ENCODE assay signal across 13 cellular contexts in genomic region chr15:53384417-53384816, GRCh38.
DNase-seq lines count a peak whose midpoint lies in the region; ATAC-seq and TF ChIP-seq lines count a peak whose summit lies in the region.
"Had no signal": no experiment of that assay in that cellular context is flagged by ENCODE, and none has a peak within 500 bp of the region (broad histone marks: within the 10 kb centered on the region; RNA-seq: fewer than 3 reads in every experiment).

No MANE protein-coding gene starts in this region.

- no peaks in the 10 kb centered on the region for H3K9me3 Mint-ChIP-seq in Calu3 (ENCODE audit: low read depth, unreplicated experiment)
- H3K9me3 Mint-ChIP-seq in activated T-helper 17 cell treated with anti-CD3 and anti-CD28 coated beads, Interleukin-2, amount 50 U/mL, for 72 hours, result peaks cover 3% of the 10 kb centered on the region
- H3K9me3 Mint-ChIP-seq: activated T-cell treated with anti-CD3 and anti-CD28 coated beads, Interleukin-2, amount 50 U/mL, for 72 hours had no signal

- no peak overlapping the region for H3K9ac ChIP-seq in HCT116 (ENCODE audit: low read length)

- ATAC-seq in HCT116 (peak; percentile 74), RWPE2 (ENCODE audit: low read depth) (0 out of 3 replicates have a peak, but pooled peaks have one; percentile 27), left colon (peak; percentile 83), GM18511 (IDR thresholded peaks at IDR 0.05; ENCODE audit: unreplicated experiment) (no peak)
- ATAC-seq in activated T-helper 17 cell treated with anti-CD3 and anti-CD28 coated beads, Interleukin-2, amount 50 U/mL, for 72 hours (replicated peaks), result no peak
- ATAC-seq: activated T-cell treated with anti-CD3 and anti-CD28 coated beads, Interleukin-2, amount 50 U/mL, for 72 hours had no signal

- no peaks in the 10 kb centered on the region for H3K9me3 ChIP-seq in HCT116 (ENCODE audit: control insufficient read depth in 1 of 2, insufficient read depth in 1 of 2, low read depth in 1 of 2, low read length in 2 of 2)
- H3K9me3 ChIP-seq in RWPE2 (ENCODE audit: severe bottlenecking), result no peaks in the 10 kb centered on the region

- peak; percentile 30; the same call in 1 of the 2 replicates for TF ChIP-seq RAD21 in HCT116 (IDR thresholded peaks at IDR 0.05; ENCODE audit: low read depth)

- H3K36me3 ChIP-seq in HCT116 (ENCODE audit: control insufficient read depth in 1 of 2, insufficient read depth in 2 of 2, low read length in 2 of 2), result no peaks in the 10 kb centered on the region
- no peaks in the 10 kb centered on the region for H3K36me3 ChIP-seq in RWPE2 (ENCODE audit: low read depth)

- H4K20me1 ChIP-seq in HCT116 (ENCODE audit: insufficient read depth), result no peaks in the 10 kb centered on the region

- BruUV-seq in Calu3 (replicated peaks; lab: Mats Ljungman, UMichigan) (no TSS peak), HCT116 (replicated peaks; lab: Mats Ljungman, UMichigan) (no TSS peak)

- H3K27ac ChIP-seq in HCT116 (ENCODE audit: low read depth, low read length) (no peak overlapping the region), RWPE2 (ENCODE audit: poor library complexity, severe bottlenecking) (no peak overlapping the region), coronary artery (no peak overlapping the region)

- peaks cover 10% of the 10 kb centered on the region for H3K4me1 Mint-ChIP-seq in Calu3 (ENCODE audit: low read depth, unreplicated experiment)
- no peaks in the 10 kb centered on the region for H3K4me1 Mint-ChIP-seq in activated T-helper 17 cell treated with anti-CD3 and anti-CD28 coated beads, Interleukin-2, amount 50 U/mL, for 72 hours

- no peaks in the 10 kb centered on the region for H3K27me3 Mint-ChIP-seq in Calu3 (ENCODE audit: unreplicated experiment)
- H3K27me3 Mint-ChIP-seq in activated T-helper 17 cell treated with anti-CD3 and anti-CD28 coated beads, Interleukin-2, amount 50 U/mL, for 72 hours, result peaks cover 6% of the 10 kb centered on the region

- H3K36me3 Mint-ChIP-seq in Calu3 (ENCODE audit: insufficient read depth, unreplicated experiment), result no peaks in the 10 kb centered on the region
- no peaks in the 10 kb centered on the region for H3K36me3 Mint-ChIP-seq in activated T-helper 17 cell treated with anti-CD3 and anti-CD28 coated beads, Interleukin-2, amount 50 U/mL, for 72 hours (ENCODE audit: low read depth)

- H3K27ac Mint-ChIP-seq in Calu3 (ENCODE audit: unreplicated experiment), result peak overlapping the region; percentile 13
- H3K27ac Mint-ChIP-seq in activated T-helper 17 cell treated with anti-CD3 and anti-CD28 coated beads, Interleukin-2, amount 50 U/mL, for 72 hours, result no peak overlapping the region
- H3K27ac Mint-ChIP-seq: activated T-cell treated with anti-CD3 and anti-CD28 coated beads, Interleukin-2, amount 50 U/mL, for 72 hours had no signal

- no peaks in the 10 kb centered on the region for H3K9me2 ChIP-seq in HCT116 (ENCODE audit: insufficient read depth)

- no peaks in the 10 kb centered on the region for H3K27me3 ChIP-seq in HCT116 (ENCODE audit: insufficient read depth, low read length)
- peaks cover 2% of the 10 kb centered on the region for H3K27me3 ChIP-seq in RWPE2 (ENCODE audit: insufficient read depth, poor library complexity, severe bottlenecking)

- no peak overlapping the region for H3K4me2 ChIP-seq in HCT116 (ENCODE audit: low read length)

- TF ChIP-seq CTCF in Calu3 (IDR thresholded peaks at IDR 0.05; ENCODE audit: unreplicated experiment) (peak; percentile 43), HCT116 (IDR thresholded peaks at IDR 0.05 in 2 of 3, conservative IDR thresholded peaks at IDR 0.05 in 1 of 3; ENCODE audit: borderline replicate concordance in 1 of 3, insufficient read depth in 1 of 3, low read depth in 2 of 3, low read length in 2 of 3) (peak; percentile 19 to 58 (median 52); a peak in 5 of 6 replicates), RWPE2 (IDR thresholded peaks at IDR 0.05; ENCODE audit: poor library complexity, severe bottlenecking) (peak; percentile 36), coronary artery (IDR thresholded peaks at IDR 0.05) (no peak)

- no peak overlapping the region for H3K4me3 Mint-ChIP-seq in Calu3 (ENCODE audit: low read depth, unreplicated experiment)
- no peak overlapping the region for H3K4me3 Mint-ChIP-seq in activated T-helper 17 cell treated with anti-CD3 and anti-CD28 coated beads, Interleukin-2, amount 50 U/mL, for 72 hours
- H3K4me3 Mint-ChIP-seq: activated T-cell treated with anti-CD3 and anti-CD28 coated beads, Interleukin-2, amount 50 U/mL, for 72 hours had no signal

- H3K4me3 ChIP-seq in HCT116 (replicated peaks in 1 of 2; ENCODE audit: low read depth in 1 of 2, low read length in 2 of 2), result no peak overlapping the region
- H3K4me3 ChIP-seq in RWPE2 (ENCODE audit: severe bottlenecking), result no peak overlapping the region
- no peak overlapping the region for H3K4me3 ChIP-seq in coronary artery

- CTCF ChIA-PET in Calu3 (lab: Charles Lee), result interaction anchor here (0.7 to 1.1 kb wide), 2 partner anchors 26 to 238 kb away, joined by 3 read pairs; no protein-coding TSS in a partner anchor
- CTCF ChIA-PET in HCT116 (lab: Charles Lee), result interaction anchor here (0.6 to 1.3 kb wide), 2 partner anchors 33 to 334 kb away, joined by 3 read pairs; no protein-coding TSS in a partner anchor

- H3K79me2 ChIP-seq in HCT116 (ENCODE audit: insufficient read depth, low read length), result no peaks in the 10 kb centered on the region

- no peak for TF ChIP-seq POLR2A in HCT116 (IDR thresholded peaks at IDR 0.05; ENCODE audit: borderline replicate concordance, extremely low read depth, insufficient read depth, insufficient read length)

- DNase-seq in Calu3 (peak; percentile 47), HCT116 (ENCODE audit: low read depth, low spot score) (no peak), RWPE2 (ENCODE audit: low spot score) (no peak), left colon (peak in 1 of 2 donors; percentile 44), NCI-H1694 (lab: John Stamatoyannopoulos, UW) (no peak), coronary artery (ENCODE audit: low spot score) (no peak)
- DNase-seq: activated T-cell treated with anti-CD3 and anti-CD28 coated beads, Interleukin-2, amount 50 U/mL, for 72 hours; C1 segment of cervical spinal cord; erythroblast; NCI-H2029 treated with DMSO at 0.1 percent for 48 hours; SHP77 treated with DMSO at 0.1 percent for 48 hours had no signal

- H3K4me1 ChIP-seq in HCT116 (ENCODE audit: control insufficient read depth in 1 of 2, insufficient read depth in 2 of 2, low read length in 2 of 2) (no peaks in the 10 kb centered on the region), RWPE2 (ENCODE audit: insufficient read depth, poor library complexity, severe bottlenecking) (no peaks in the 10 kb centered on the region)

- POLR2A ChIA-PET in HCT116 (lab: Charles Lee), result no interaction called here

- RAD21 ChIA-PET in HCT116 (lab: Charles Lee; ENCODE audit: low non-redundant PET in 1 of 2, low total read pairs in 2 of 2, uncharacterized antibody in 2 of 2, unreplicated experiment in 2 of 2), result no interaction called here

- H2AFZ ChIP-seq in HCT116 (ENCODE audit: low read depth, low read length, poor library complexity, severe bottlenecking), result no peak overlapping the region

- intact Hi-C loops in Calu3 (cut with micrococcal nuclease; ENCODE audit: unreplicated experiment), result loop anchor here (1.0 kb wide), 1 partner anchor 333 kb away; no protein-coding TSS in a partner anchor
- intact Hi-C loops in HCT116 (cut with micrococcal nuclease), result loop anchor here (1.0 to 10.0 kb wide), 2 partner anchors 200 to 333 kb away; no protein-coding TSS in a partner anchor
- intact Hi-C loops in left colon (cut with DNase I, micrococcal nuclease), result no loop called here

TF ChIP-seq in HCT116, 20 proteins besides CTCF, POLR2A, EP300 and RAD21:
- no peak for TF ChIP-seq JUND (IDR thresholded peaks at IDR 0.05)
- TF ChIP-seq REST (IDR thresholded peaks at IDR 0.05; ENCODE audit: low read depth), result no peak

Comparison
In these comparisons a context has a peak if more than half of its experiments do, and no peak if none do; other contexts are left out.
1. ATAC-seq: peak in HCT116 (single experiment), RWPE2 (single experiment) and left colon (single experiment); none in GM18511 (single experiment) and activated T-helper 17 cell treated with anti-CD3 and anti-CD28 coated beads, Interleukin-2, amount 50 U/mL, for 72 hours (single experiment).
2. intact Hi-C loops: an anchor here in Calu3 (1.0 kb wide) and HCT116 (1.0 to 10.0 kb wide); none called in left colon.